Comparison of ENCODE assay signal across 19 cellular contexts in the genomic region with DNA sequence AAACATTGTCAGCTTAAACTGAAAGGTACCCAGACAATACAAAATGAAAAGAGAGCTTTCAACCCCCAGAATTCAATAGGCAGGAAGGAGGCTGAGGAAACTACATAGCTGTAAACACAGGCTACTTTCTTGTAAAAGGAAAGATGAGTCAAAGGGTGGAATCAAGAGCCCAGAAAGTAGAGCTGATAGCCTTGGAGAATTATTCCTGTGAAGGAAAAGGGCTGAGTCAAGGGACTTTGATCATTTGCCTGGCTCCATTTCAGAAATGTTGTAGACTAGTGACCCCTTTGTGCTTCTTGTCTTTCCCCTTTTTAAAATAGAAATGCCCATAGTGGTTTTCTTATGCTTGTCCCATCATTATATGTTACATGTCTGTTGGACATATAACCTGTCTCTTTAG.
DNase-seq lines count a peak whose midpoint lies in the region; TF ChIP-seq lines count a peak whose summit lies in the region.
"Had no signal": no experiment of that assay in that cellular context is flagged by ENCODE, and none has a peak within 500 bp of the region (broad histone marks: within the 10 kb centered on the region; RNA-seq: fewer than 3 reads in every experiment).

No MANE protein-coding gene starts in this region.

- peak; percentile 16 for DNase-seq in mammary epithelial cell
- no peak for DNase-seq in MCF 10A (ENCODE audit: unreplicated experiment)
- DNase-seq in brain microvascular endothelial cell, result peak; percentile 25
- peak; percentile 43 for DNase-seq in fibroblast of the aortic adventitia (ENCODE audit: low read depth)
- no peak for DNase-seq in DMS79 treated with DMSO at 0.1 percent for 48 hours (lab: John Stamatoyannopoulos, UW)
- no peak for DNase-seq in SIG-M5 (lab: John Stamatoyannopoulos, UW)
- no peak for DNase-seq in CD1c-positive myeloid dendritic cell (ENCODE audit: extremely low spot score)
- DNase-seq in tibial nerve (ENCODE audit: low spot score in 2 of 2), result no peak
- DNase-seq: ACHN; CD8-positive, alpha-beta T cell; GM23248; HCEC 1CT; NCI-H1417 treated with DMSO at 0.1 percent for 48 hours; NCI-H187; NCI-H526 treated with DMSO at 0.1 percent for 48 hours had no signal

- in situ Hi-C loops in mammary epithelial cell (cut with MboI; ENCODE audit: low sequenced_read_pairs in 2 of 2), result no loop called here
- in situ Hi-C loops in brain microvascular endothelial cell (cut with HindIII; ENCODE audit: low pct_ligation_motif_present, low sequenced_read_pairs), result no loop called here

- TF ChIP-seq EP300 in tibial nerve (IDR thresholded peaks at IDR 0.05), result no peak

- dilution Hi-C loops in mammary epithelial cell (cut with HindIII; ENCODE audit: low sequenced_read_pairs), result no loop called here

- H3K4me1 Mint-ChIP-seq in MCF 10A (ENCODE audit: insufficient read depth, unreplicated experiment), result no peaks in the 10 kb centered on the region

- H3K27ac Mint-ChIP-seq in MCF 10A (ENCODE audit: low read depth, unreplicated experiment), result no peak overlapping the region
- H3K27ac Mint-ChIP-seq: CD8-positive, alpha-beta T cell had no signal

- H3K9me3 Mint-ChIP-seq in MCF 10A (ENCODE audit: unreplicated experiment), result no peaks in the 10 kb centered on the region
- H3K9me3 Mint-ChIP-seq: CD8-positive, alpha-beta T cell had no signal

- no peaks in the 10 kb centered on the region for H3K79me2 ChIP-seq in mammary epithelial cell (ENCODE audit: insufficient read depth, low read length)

- no peaks in the 10 kb centered on the region for H3K27me3 Mint-ChIP-seq in MCF 10A (ENCODE audit: insufficient read depth, unreplicated experiment)

- intact Hi-C loops in mammary epithelial cell (cut with micrococcal nuclease), result no loop called here
- intact Hi-C loops in MCF 10A (cut with micrococcal nuclease), result no loop called here

- POLR2A ChIA-PET in MCF 10A (lab: Yijun Ruan, JAX), result interaction anchor here (1.7 kb wide), 1 partner anchor 26 kb away, joined by 3 read pairs; no protein-coding TSS in a partner anchor

- H3K36me3 Mint-ChIP-seq in MCF 10A (ENCODE audit: insufficient read depth, unreplicated experiment), result no peaks in the 10 kb centered on the region
- H3K36me3 Mint-ChIP-seq: CD8-positive, alpha-beta T cell had no signal

- no peak overlapping the region for H3K9ac ChIP-seq in mammary epithelial cell (ENCODE audit: insufficient read depth, low read length)
- H3K9ac ChIP-seq: BLaER1 treated with 17β-estradiol and CSF1 and Interleukin-3, amounts not matched to agents 10 nM and 100 nM; GM23248; KMS-11 had no signal

- TF ChIP-seq CTCF in mammary epithelial cell (conservative IDR thresholded peaks at IDR 0.05 in 1 of 2, IDR thresholded peaks at IDR 0.05 in 1 of 2; ENCODE audit: extremely low read depth in 1 of 2, insufficient read depth in 1 of 2, low read depth in 1 of 2, low read length in 2 of 2), result no peak
- TF ChIP-seq CTCF in MCF 10A (IDR thresholded peaks at IDR 0.05; ENCODE audit: unreplicated experiment), result no peak
- TF ChIP-seq CTCF in brain microvascular endothelial cell (IDR thresholded peaks at IDR 0.05; ENCODE audit: low read depth, low read length, missing control alignments), result no peak
- no peak for TF ChIP-seq CTCF in fibroblast of the aortic adventitia (IDR thresholded peaks at IDR 0.05; ENCODE audit: insufficient read depth, low read length)
- no peak for TF ChIP-seq CTCF in tibial nerve (IDR thresholded peaks at IDR 0.05)

- no peak overlapping the region for H3K4me3 ChIP-seq in mammary epithelial cell (replicated peaks in 1 of 3; ENCODE audit: insufficient read depth in 1 of 3, low read depth in 2 of 3, low read length in 3 of 3)
- H3K4me3 ChIP-seq in brain microvascular endothelial cell (ENCODE audit: low read depth, low read length), result no peak overlapping the region
- no peak overlapping the region for H3K4me3 ChIP-seq in fibroblast of the aortic adventitia (ENCODE audit: low read depth, low read length)
- no peak overlapping the region for H3K4me3 ChIP-seq in tibial nerve
- H3K4me3 ChIP-seq: BLaER1 treated with 17β-estradiol and CSF1 and Interleukin-3, amounts not matched to agents 10 nM and 100 nM; GM23248 had no signal

- H3K4me3 Mint-ChIP-seq in MCF 10A (ENCODE audit: unreplicated experiment), result no peak overlapping the region
- H3K4me3 Mint-ChIP-seq: CD8-positive, alpha-beta T cell had no signal

- no peaks in the 10 kb centered on the region for H4K20me1 ChIP-seq in mammary epithelial cell (ENCODE audit: insufficient read depth, low read length)
- H4K20me1 ChIP-seq: BLaER1 treated with 17β-estradiol and CSF1 and Interleukin-3, amounts not matched to agents 10 nM and 100 nM had no signal

- H3K9me3 ChIP-seq in mammary epithelial cell (replicated peaks; ENCODE audit: insufficient read depth, low read length) (no peaks in the 10 kb centered on the region), tibial nerve (no peaks in the 10 kb centered on the region)

- no peak overlapping the region for H3K4me2 ChIP-seq in mammary epithelial cell (ENCODE audit: insufficient read depth, low read depth, low read length)
- H3K4me2 ChIP-seq: BLaER1 treated with 17β-estradiol and CSF1 and Interleukin-3, amounts not matched to agents 10 nM and 100 nM; KMS-11 had no signal

- H3K27me3 ChIP-seq in mammary epithelial cell (ENCODE audit: insufficient read depth, low read length), result no peaks in the 10 kb centered on the region
- H3K27me3 ChIP-seq in brain microvascular endothelial cell (replicated peaks), result no peaks in the 10 kb centered on the region
- H3K27me3 ChIP-seq in tibial nerve, result no peaks in the 10 kb centered on the region
- H3K27me3 ChIP-seq: BLaER1 treated with 17β-estradiol and CSF1 and Interleukin-3, amounts not matched to agents 10 nM and 100 nM had no signal

- H3K27ac ChIP-seq in mammary epithelial cell (ENCODE audit: insufficient read depth, low read depth, low read length), result no peak overlapping the region
- H3K27ac ChIP-seq in brain microvascular endothelial cell, result peak overlapping the region; percentile 38
- H3K27ac ChIP-seq in tibial nerve, result no peak overlapping the region
- H3K27ac ChIP-seq: 22Rv1; BLaER1 treated with 17β-estradiol and CSF1 and Interleukin-3, amounts not matched to agents 10 nM and 100 nM; GM23248; KMS-11; RWPE1 had no signal

- BruUV-seq in mammary epithelial cell (replicated peaks; lab: Mats Ljungman, UMichigan) (no TSS peak), MCF 10A (replicated peaks; lab: Mats Ljungman, UMichigan) (no TSS peak)

- no peak for TF ChIP-seq POLR2A in tibial nerve (IDR thresholded peaks at IDR 0.05)

- no peaks in the 10 kb centered on the region for H3K36me3 ChIP-seq in mammary epithelial cell (ENCODE audit: insufficient read depth, low read length)
- H3K36me3 ChIP-seq in brain microvascular endothelial cell (replicated peaks), result no peaks in the 10 kb centered on the region
- no peaks in the 10 kb centered on the region for H3K36me3 ChIP-seq in tibial nerve
- H3K36me3 ChIP-seq: BLaER1 treated with 17β-estradiol and CSF1 and Interleukin-3, amounts not matched to agents 10 nM and 100 nM had no signal

- no peaks in the 10 kb centered on the region for H3K4me1 ChIP-seq in mammary epithelial cell (ENCODE audit: insufficient read depth, low read length)
- H3K4me1 ChIP-seq in tibial nerve, result no peaks in the 10 kb centered on the region

- no peak overlapping the region for H2AFZ ChIP-seq in mammary epithelial cell (ENCODE audit: low read depth, low read length)
- H2AFZ ChIP-seq: GM23248 had no signal

- CTCF ChIA-PET in mammary epithelial cell (lab: Charles Lee; ENCODE audit: low non-redundant PET) (interaction anchor here (0.5 kb wide), 1 partner anchor 37 kb away, joined by 5 read pairs; no protein-coding TSS in a partner anchor), MCF 10A (lab: Yijun Ruan, JAX) (interaction anchor here (0.5 to 0.6 kb wide), 2 partner anchors 21 to 1591 kb away, joined by 3 to 4 read pairs; no protein-coding TSS in a partner anchor)

Comparison
In these comparisons a context has a peak if more than half of its experiments do, and no peak if none do; other contexts are left out.
1. DNase-seq: peak in mammary epithelial cell (single experiment), brain microvascular endothelial cell (single experiment) and fibroblast of the aortic adventitia (single experiment); none in MCF 10A (single experiment), DMS79 treated with DMSO at 0.1 percent for 48 hours (single experiment), SIG-M5 (single experiment), CD1c-positive myeloid dendritic cell (single experiment) and tibial nerve (0 of 2).